In genomic region chr19:17860993-17861360, GRCh38 we compare ENCODE assay signal across 8 cellular contexts.
DNase-seq lines count a peak whose midpoint lies in the region; ATAC-seq and TF ChIP-seq lines count a peak whose summit lies in the region.

No MANE protein-coding gene starts in this region.

- no peak for ATAC-seq in HG02610 (IDR thresholded peaks at IDR 0.05; ENCODE audit: unreplicated experiment)

- H3K4me3 ChIP-seq in NB4 (ENCODE audit: low read depth, low read length) (peak overlapping the region; percentile 99), duodenal mucosa (ENCODE audit: low read depth in 1 of 2, low read length in 2 of 2) (peak overlapping the region; percentile 89 to 98)

- H3K9me3 Mint-ChIP-seq in nephron: no peaks in the 10 kb centered on the region

- peak overlapping the region in 2 of 3 experiments; percentile 53 to 95 for H3K27ac Mint-ChIP-seq in nephron

- H3K27ac ChIP-seq in C4-2B (peak overlapping the region; percentile 99), duodenal mucosa (ENCODE audit: low read depth, low read length) (no peak overlapping the region)

- no peaks in the 10 kb centered on the region for H3K27me3 Mint-ChIP-seq in nephron (ENCODE audit: low read depth)

- TF ChIP-seq CTCF in C4-2B (conservative IDR thresholded peaks at IDR 0.05) (no peak), NB4 (IDR thresholded peaks at IDR 0.05; ENCODE audit: low read depth, low read length) (no peak), nephron (IDR thresholded peaks at IDR 0.05; ENCODE audit: unreplicated experiment in 3 of 3) (no peak)

- peaks cover 35 to 39% of the 10 kb centered on the region in 2 donors for H3K4me1 ChIP-seq in duodenal mucosa (ENCODE audit: control insufficient read depth in 1 of 2, insufficient read depth in 2 of 2, low read length in 2 of 2)

- H3K36me3 Mint-ChIP-seq in nephron (ENCODE audit: low read depth): peaks cover 42% of the 10 kb centered on the region

- H3K4me1 Mint-ChIP-seq in nephron: peaks cover 16% of the 10 kb centered on the region

- H3K36me3 ChIP-seq in duodenal mucosa (ENCODE audit: control insufficient read depth in 1 of 2, insufficient read depth in 2 of 2, low read length in 2 of 2): peaks cover 25 to 38% of the 10 kb centered on the region in 2 donors

- TF ChIP-seq POLR2A in NB4 (IDR thresholded peaks at IDR 0.05; ENCODE audit: extremely low read depth, insufficient read length): no peak

- peak overlapping the region; percentile 94 to 100 (median 95) for H3K4me3 Mint-ChIP-seq in nephron

- H3K9ac ChIP-seq in duodenal mucosa (ENCODE audit: low read depth in 1 of 2, low read length in 2 of 2): peak overlapping the region; percentile 88 to 92

- H3K9me3 ChIP-seq in duodenal mucosa (ENCODE audit: control insufficient read depth in 1 of 2, low read length in 2 of 2): no peaks in the 10 kb centered on the region

- H3K27me3 ChIP-seq in duodenal mucosa (ENCODE audit: control insufficient read depth in 1 of 2, insufficient read depth in 2 of 2, low read length in 2 of 2): no peaks in the 10 kb centered on the region

- no peak for DNase-seq in NB4 (ENCODE audit: low read depth)
- DNase-seq in AG08395 (ENCODE audit: low spot score): no peak
- no peak for DNase-seq in NCI-H1092 treated with DMSO at 0.1 percent for 48 hours (lab: John Stamatoyannopoulos, UW)
- no peak for DNase-seq in glomerular visceral epithelial cell (ENCODE audit: extremely low spot score)
